ENCODE assay signal across 1 cellular context in genomic region chr7:130793855-130794618, GRCh38.
TF ChIP-seq lines count a peak whose summit lies in the region.

No MANE protein-coding gene starts in this region.

TF ChIP-seq in K562, 482 proteins besides CTCF, POLR2A, EP300 and RAD21:
- no peak for TF ChIP-seq GABPA (tag; conservative IDR thresholded peaks at IDR 0.05; ENCODE audit: low read depth)
- TF ChIP-seq ZNF592 (IDR thresholded peaks at IDR 0.05): no peak
- TF ChIP-seq GTF2E2 (tag; IDR thresholded peaks at IDR 0.05): no peak
- TF ChIP-seq ATF3 (IDR thresholded peaks at IDR 0.05): no peak
- 0 out of 2 replicates have a peak, but pooled peaks have one; percentile 46 for TF ChIP-seq ATF3 (CRISPR knock-in tag; conservative IDR thresholded peaks at IDR 0.05)
- no peak for TF ChIP-seq MTA2 (IDR thresholded peaks at IDR 0.05; ENCODE audit: low read depth)
- no peak for TF ChIP-seq ZNF174 (CRISPR knock-in tag; IDR thresholded peaks at IDR 0.05)
- no peak for TF ChIP-seq PBX2 (CRISPR knock-in tag; IDR thresholded peaks at IDR 0.05; ENCODE audit: low read depth)
- no peak for TF ChIP-seq PBX2 (tag; conservative IDR thresholded peaks at IDR 0.05; ENCODE audit: low read depth)
- no peak for TF ChIP-seq MEF2D (tag; conservative IDR thresholded peaks at IDR 0.05; ENCODE audit: low read depth)
- no peak for TF ChIP-seq ARID2 (IDR thresholded peaks at IDR 0.05)
- TF ChIP-seq ZNF347 (CRISPR knock-in tag; IDR thresholded peaks at IDR 0.05; ENCODE audit: low read depth): no peak
- no peak for TF ChIP-seq ID3 (CRISPR knock-in tag; IDR thresholded peaks at IDR 0.05)
- peak; percentile 69; the same call in 1 of the 2 replicates for TF ChIP-seq ID3 (tag; IDR thresholded peaks at IDR 0.05)
- TF ChIP-seq FUS (optimal IDR thresholded peaks at IDR 0.05; ENCODE audit: low read depth, low read length): no peak
- no peak for TF ChIP-seq TFAM (CRISPR knock-in tag; conservative IDR thresholded peaks at IDR 0.05)
- no peak for TF ChIP-seq ADNP (tag; IDR thresholded peaks at IDR 0.05)
- no peak for TF ChIP-seq CREB3 (tag; conservative IDR thresholded peaks at IDR 0.05; ENCODE audit: low read depth)
